31 cellular contexts compared by ENCODE assay signal in genomic region chr11:57230316-57230715, GRCh38. TPM values are rescaled to one million over a fixed set of nuclear protein-coding genes. Genes with fewer than 3 reads are reported as not detected.
DNase-seq lines count a peak whose midpoint lies in the region; ATAC-seq, FAIRE-seq and TF ChIP-seq lines count a peak whose summit lies in the region.
"Had no signal": no experiment of that assay in that cellular context is flagged by ENCODE, and none has a peak within 500 bp of the region (broad histone marks: within the 10 kb centered on the region; RNA-seq: fewer than 3 reads in every experiment).

No MANE protein-coding gene starts in this region.

- H4K20me1 ChIP-seq in astrocyte (ENCODE audit: insufficient read depth, low read length): no peaks in the 10 kb centered on the region

- H3K9ac ChIP-seq in astrocyte (ENCODE audit: low read length): no peak overlapping the region

- H3K27me3 Mint-ChIP-seq in astrocyte (ENCODE audit: low read depth, unreplicated experiment): peaks cover 33% of the 10 kb centered on the region
- peaks cover 34% of the 10 kb centered on the region for H3K27me3 Mint-ChIP-seq in nephron (ENCODE audit: low read depth)

- no peak for DNase-seq in left ventricle myocardium superior
- DNase-seq in heart left ventricle: no peak
- DNase-seq in astrocyte (ENCODE audit: low read depth): no peak
- no peak for DNase-seq in C1 segment of cervical spinal cord (lab: John Stamatoyannopoulos, UW)
- DNase-seq in NCI-H2029 (lab: John Stamatoyannopoulos, UW): no peak
- DNase-seq in brain microvascular endothelial cell: no peak
- no peak for DNase-seq in mucosa of gallbladder (ENCODE audit: low spot score)
- DNase-seq: Caco-2; CD8-positive, alpha-beta T cell; EL; GF-D8; Karpas-422; NCI-H1092; NCI-H1417 treated with DMSO at 0.1 percent for 48 hours; NCI-H1694 treated with DMSO at 0.1 percent for 48 hours; NCI-H2081 treated with DMSO at 0.1 percent for 48 hours; NCI-H2171 treated with DMSO at 0.1 percent for 48 hours; NCI-H524 treated with DMSO at 0.1 percent for 48 hours; NCI-H774; NK-92 treated with Interleukin-12 subunit alpha and Interleukin-12 subunit beta, amount 100 ng/mL, for 24 hours; PC-3; SJCRH30 had no signal

- H3K4me1 Mint-ChIP-seq in astrocyte (ENCODE audit: low read depth, unreplicated experiment) (peaks cover 23% of the 10 kb centered on the region), nephron (peaks cover 39% of the 10 kb centered on the region)

- H3K79me2 ChIP-seq in astrocyte (ENCODE audit: insufficient read depth, low read length): no peaks in the 10 kb centered on the region

- peak; percentile 19 for ATAC-seq in left ventricle myocardium superior
- no peak for ATAC-seq in heart left ventricle
- ATAC-seq: CD8-positive, alpha-beta T cell; HCT116; PC-3; SK-N-SH treated with all-trans-retinoic acid at 6 μM for 48 hours had no signal

- TF ChIP-seq POLR2A in heart left ventricle (IDR thresholded peaks at IDR 0.05): no peak

- H3K36me3 Mint-ChIP-seq in astrocyte (ENCODE audit: low read depth, unreplicated experiment) (no peaks in the 10 kb centered on the region), nephron (ENCODE audit: low read depth) (no peaks in the 10 kb centered on the region)
- H3K36me3 Mint-ChIP-seq: CD8-positive, alpha-beta T cell had no signal

- H3K4me1 ChIP-seq in heart left ventricle (peaks cover 0 to 54% (median 25%) of the 10 kb centered on the region in 12 donors), astrocyte (ENCODE audit: insufficient read depth, low read length) (no peaks in the 10 kb centered on the region)
- H3K4me1 ChIP-seq: Caco-2, SJCRH30 had no signal

- H3K27ac ChIP-seq in heart left ventricle (peak overlapping the region in 6 of 12 donors; percentile 15 to 72 (median 38)), astrocyte (ENCODE audit: low read depth, low read length) (no peak overlapping the region), brain microvascular endothelial cell (no peak overlapping the region)
- H3K27ac ChIP-seq: C4-2B, HL-60, SJCRH30 had no signal

- no peak overlapping the region for H2AFZ ChIP-seq in astrocyte (ENCODE audit: low read depth, low read length)

- H3K36me3 ChIP-seq in heart left ventricle (no peaks in the 10 kb centered on the region), astrocyte (ENCODE audit: insufficient read depth, low read length) (no peaks in the 10 kb centered on the region), brain microvascular endothelial cell (replicated peaks) (no peaks in the 10 kb centered on the region)
- H3K36me3 ChIP-seq: SJCRH30 had no signal

- peaks cover 0 to 43% (median 0%) of the 10 kb centered on the region in 9 donors for H3K27me3 ChIP-seq in heart left ventricle
- H3K27me3 ChIP-seq in astrocyte (ENCODE audit: insufficient read depth, low read length): peaks cover 21% of the 10 kb centered on the region
- H3K27me3 ChIP-seq in brain microvascular endothelial cell (replicated peaks): peaks cover 14% of the 10 kb centered on the region
- H3K27me3 ChIP-seq: SJCRH30 had no signal

- H3K4me2 ChIP-seq in astrocyte (ENCODE audit: low read length): no peak overlapping the region

- H3K4me3 Mint-ChIP-seq in astrocyte (ENCODE audit: unreplicated experiment) (no peak overlapping the region), nephron (no peak overlapping the region)
- H3K4me3 Mint-ChIP-seq: CD8-positive, alpha-beta T cell had no signal

- TF ChIP-seq CTCF in heart left ventricle (IDR thresholded peaks at IDR 0.05) (no peak), astrocyte (IDR thresholded peaks at IDR 0.05; ENCODE audit: insufficient read depth, low read depth, low read length) (no peak), nephron (IDR thresholded peaks at IDR 0.05; ENCODE audit: unreplicated experiment in 3 of 3) (no peak), brain microvascular endothelial cell (IDR thresholded peaks at IDR 0.05; ENCODE audit: low read depth, low read length, missing control alignments) (no peak)

- H3K9me3 Mint-ChIP-seq in astrocyte (ENCODE audit: unreplicated experiment) (no peaks in the 10 kb centered on the region), nephron (no peaks in the 10 kb centered on the region)
- H3K9me3 Mint-ChIP-seq: CD8-positive, alpha-beta T cell had no signal

- FAIRE-seq in astrocyte (lab: Jason Lieb, UNC): no peak
- FAIRE-seq: A204.1, GM12892 had no signal

- WGBS in heart left ventricle, 4 donors: 36 to 62% (median 52%) methylated on average over 5 of the region's 5 CpGs

- in situ Hi-C loops in brain microvascular endothelial cell (cut with HindIII; ENCODE audit: low pct_ligation_motif_present, low sequenced_read_pairs): no loop called here

- H3K4me3 ChIP-seq in heart left ventricle (no peak overlapping the region), astrocyte (ENCODE audit: insufficient read depth, low read depth, low read length) (no peak overlapping the region), brain microvascular endothelial cell (ENCODE audit: low read depth, low read length) (no peak overlapping the region)
- H3K4me3 ChIP-seq: SJCRH30 had no signal

- H3K27ac Mint-ChIP-seq in astrocyte (ENCODE audit: unreplicated experiment): peak overlapping the region; percentile 73
- peak overlapping the region in 2 of 3 experiments; percentile 46 to 64 for H3K27ac Mint-ChIP-seq in nephron
- H3K27ac Mint-ChIP-seq: CD8-positive, alpha-beta T cell had no signal

- H3K9me3 ChIP-seq in heart left ventricle (peaks cover 0 to 7% (median 0%) of the 10 kb centered on the region in 12 donors), astrocyte (ENCODE audit: insufficient read depth, low read depth, low read length) (no peaks in the 10 kb centered on the region)
- H3K9me3 ChIP-seq: Caco-2, SJCRH30 had no signal

- intact Hi-C loops in left ventricle myocardium superior (cut with micrococcal nuclease): no loop called here
- intact Hi-C loops in heart left ventricle (cut with DNase I): no loop called here

RNA-seq across cellular contexts. Expression of gene APLNR, which starts 6.7 kb away (rescaled TPM):
- total RNA-seq in left ventricle myocardium superior: 21.0 TPM
- 10 to 100 TPM in 4 of 9 donors, 1 to 10 TPM in 5; 5.7 to 63.3 (median 9.9) TPM for total RNA-seq in heart left ventricle
- 1 to 10 TPM; 1.1 to 8.9 TPM for polyA plus RNA-seq in heart left ventricle
- 0.07 TPM in 1 of 2 replicates, not detected in the other for total RNA-seq in astrocyte
- 4.0 TPM for total RNA-seq in mucosa of gallbladder
- total RNA-seq: Caco-2; CD8-positive, alpha-beta T cell; PC-3 had no signal
- polyA plus RNA-seq: AG04450 had no signal

RNA-seq across cellular contexts. Expression of gene LRRC55, which starts 48.6 kb away (rescaled TPM):
- 0.35 TPM for total RNA-seq in left ventricle myocardium superior
- total RNA-seq in heart left ventricle: 1 to 10 TPM in 1 of 9 donors, under 1 TPM in 5, not detected in 3; 0.07 to 1.1 (median 0.35) TPM
- under 1 TPM; 0.08 to 0.14 TPM for polyA plus RNA-seq in heart left ventricle
- not detected in 2 replicates for total RNA-seq in astrocyte
- 0.09 TPM for total RNA-seq in mucosa of gallbladder
- total RNA-seq: Caco-2; CD8-positive, alpha-beta T cell; H4; PC-3; SJCRH30 had no signal
- polyA plus RNA-seq: AG04450 had no signal
